In the genomic region with DNA sequence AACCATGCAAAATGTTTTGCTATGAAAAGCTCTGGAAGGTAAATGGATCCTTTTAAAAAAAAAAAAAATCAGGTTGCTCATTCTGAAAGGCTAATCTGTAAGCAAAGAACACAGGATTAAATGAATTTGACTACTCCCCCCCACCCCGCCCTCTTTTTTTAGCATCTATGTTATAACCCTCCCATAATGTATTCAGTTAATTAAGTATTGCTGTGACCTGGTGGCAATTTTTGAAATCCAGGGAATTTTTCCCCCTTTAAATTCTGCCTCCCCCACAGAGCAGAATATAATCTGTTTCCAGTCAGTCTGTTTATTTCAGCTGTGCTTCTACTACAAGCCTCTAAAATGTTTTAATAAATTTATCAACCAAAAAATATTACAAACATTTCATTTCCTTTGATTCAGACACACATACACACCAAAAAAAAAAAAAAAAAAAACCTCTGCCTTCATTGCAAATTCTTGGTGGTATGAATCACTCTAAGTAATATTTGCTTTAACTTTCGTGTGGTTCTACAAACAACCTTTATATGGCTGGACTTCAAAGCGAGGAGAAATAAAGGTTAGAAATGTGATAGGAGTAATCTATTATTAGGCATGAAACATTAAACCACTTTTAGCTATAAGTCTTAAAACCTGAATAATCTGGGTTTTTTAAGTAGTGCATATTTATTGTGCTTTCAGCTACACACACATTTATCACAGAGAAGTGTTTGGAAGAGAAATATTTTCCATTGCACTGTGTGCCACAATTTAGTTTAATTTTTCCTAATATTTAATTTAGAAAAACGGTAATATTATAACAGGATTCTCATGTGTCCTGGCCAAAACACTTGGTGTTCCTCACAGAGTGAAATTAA, we compare ENCODE assay signal across 10 cellular contexts.
DNase-seq lines count a peak whose midpoint lies in the region; ATAC-seq, FAIRE-seq and TF ChIP-seq lines count a peak whose summit lies in the region.
"Had no signal": no experiment of that assay in that cellular context is flagged by ENCODE, and none has a peak within 500 bp of the region (broad histone marks: within the 10 kb centered on the region; RNA-seq: fewer than 3 reads in every experiment).

No MANE protein-coding gene starts in this region.

- H3K9me3 Mint-ChIP-seq in naive thymus-derived CD4-positive, alpha-beta T cell = no peaks in the 10 kb centered on the region
- no peaks in the 10 kb centered on the region for H3K9me3 Mint-ChIP-seq in T-cell
- H3K9me3 Mint-ChIP-seq: GM23338 had no signal

- TF ChIP-seq CTCF in brain microvascular endothelial cell (IDR thresholded peaks at IDR 0.05; ENCODE audit: low read depth, low read length, missing control alignments) = no peak
- TF ChIP-seq CTCF in lower lobe of right lung (IDR thresholded peaks at IDR 0.05) = no peak

- H3K4me1 Mint-ChIP-seq in naive thymus-derived CD4-positive, alpha-beta T cell = peaks cover 0 to 15% (median 5%) of the 10 kb centered on the region in 7 donors
- H3K4me1 Mint-ChIP-seq in T-cell = peaks cover 14 to 17% (median 16%) of the 10 kb centered on the region in 3 donors

- CTCF ChIA-PET in naive thymus-derived CD4-positive, alpha-beta T cell (lab: Charles Lee) = interaction anchor here (0.6 to 1.4 kb wide), 3 partner anchors 85 to 93 kb away, joined by 3 to 4 read pairs (median 4); no protein-coding TSS in a partner anchor
- CTCF ChIA-PET in T-cell (lab: Charles Lee) = interaction anchor here (0.5 to 1.1 kb wide), 5 partner anchors 16 to 100 kb away, joined by 3 to 6 read pairs (median 3); partner anchors contain the start of gene ARID5B (in 1 of the 2)

- H3K27ac Mint-ChIP-seq in naive thymus-derived CD4-positive, alpha-beta T cell = no peak overlapping the region
- no peak overlapping the region for H3K27ac Mint-ChIP-seq in T-cell
- H3K27ac Mint-ChIP-seq: GM23338 had no signal

- peak; percentile 40 for DNase-seq in HS-5 (ENCODE audit: low read depth)
- no peak for DNase-seq in brain microvascular endothelial cell
- DNase-seq in lower lobe of right lung = no peak
- DNase-seq in stimulated activated CD4-positive, alpha-beta T cell treated with anti-CD3 and anti-CD28 coated beads, Interleukin-2, amount 100 ng/mL, for 24 hours = no peak
- no peak for DNase-seq in naive thymus-derived CD4-positive, alpha-beta T cell
- DNase-seq in activated CD8-positive, alpha-beta memory T cell treated with anti-CD3 and anti-CD28 coated beads, Interleukin-2, amount 50 U/mL, for 48 hours = no peak
- DNase-seq in T-cell = no peak
- DNase-seq: NCI-H1694 treated with DMSO at 0.1 percent for 48 hours had no signal

- H3K27me3 Mint-ChIP-seq in naive thymus-derived CD4-positive, alpha-beta T cell = peaks cover 0 to 4% (median 0%) of the 10 kb centered on the region in 5 donors
- H3K27me3 Mint-ChIP-seq in T-cell = no peaks in the 10 kb centered on the region

- H3K36me3 Mint-ChIP-seq in naive thymus-derived CD4-positive, alpha-beta T cell = no peaks in the 10 kb centered on the region
- H3K36me3 Mint-ChIP-seq in T-cell = no peaks in the 10 kb centered on the region

- H3K36me3 ChIP-seq in brain microvascular endothelial cell (replicated peaks) = no peaks in the 10 kb centered on the region
- no peaks in the 10 kb centered on the region for H3K36me3 ChIP-seq in lower lobe of right lung
- no peaks in the 10 kb centered on the region for H3K36me3 ChIP-seq in naive thymus-derived CD4-positive, alpha-beta T cell (ENCODE audit: control insufficient read depth in 2 of 3, insufficient read depth in 3 of 3, low read length in 3 of 3)

- no peaks in the 10 kb centered on the region for H3K9me3 ChIP-seq in lower lobe of right lung
- no peaks in the 10 kb centered on the region for H3K9me3 ChIP-seq in naive thymus-derived CD4-positive, alpha-beta T cell (ENCODE audit: control insufficient read depth in 2 of 3, low read length in 3 of 3)

- POLR2A ChIA-PET in naive thymus-derived CD4-positive, alpha-beta T cell (lab: Charles Lee) = interaction anchor here (0.8 kb wide), 1 partner anchor 11 kb away, joined by 3 read pairs; no protein-coding TSS in a partner anchor
- POLR2A ChIA-PET in T-cell (lab: Charles Lee) = interaction anchor here in 1 of 2 donors (0.6 kb wide), 2 partner anchors 156 to 860 kb away, joined by 3 to 13 read pairs; no protein-coding TSS in a partner anchor

- H3K4me3 ChIP-seq in brain microvascular endothelial cell (ENCODE audit: low read depth, low read length) (no peak overlapping the region), lower lobe of right lung (no peak overlapping the region)
- H3K4me3 ChIP-seq in naive thymus-derived CD4-positive, alpha-beta T cell (ENCODE audit: low read length) = no peak overlapping the region
- H3K4me3 ChIP-seq: GM23338 had no signal

- no peak overlapping the region for H3K4me3 Mint-ChIP-seq in naive thymus-derived CD4-positive, alpha-beta T cell
- H3K4me3 Mint-ChIP-seq in T-cell = no peak overlapping the region
- H3K4me3 Mint-ChIP-seq: GM23338 had no signal

- in situ Hi-C loops in brain microvascular endothelial cell (cut with HindIII; ENCODE audit: low pct_ligation_motif_present, low sequenced_read_pairs) = no loop called here

- H3K27me3 ChIP-seq in brain microvascular endothelial cell (replicated peaks) = no peaks in the 10 kb centered on the region
- H3K27me3 ChIP-seq in lower lobe of right lung (ENCODE audit: low read depth) = no peaks in the 10 kb centered on the region
- no peaks in the 10 kb centered on the region for H3K27me3 ChIP-seq in naive thymus-derived CD4-positive, alpha-beta T cell (ENCODE audit: control insufficient read depth in 2 of 2, insufficient read depth in 2 of 2, low read length in 2 of 2)

- peak; percentile 50 to 81 for ATAC-seq in lower lobe of right lung
- ATAC-seq in naive thymus-derived CD4-positive, alpha-beta T cell = no peak
- ATAC-seq in T-cell (replicated peaks in 1 of 4) = no peak
- ATAC-seq: GM23338 had no signal

- peaks cover 37% of the 10 kb centered on the region for H3K4me1 ChIP-seq in lower lobe of right lung
- H3K4me1 ChIP-seq in naive thymus-derived CD4-positive, alpha-beta T cell (ENCODE audit: control insufficient read depth in 2 of 2, insufficient read depth in 2 of 2, low read length in 2 of 2) = no peaks in the 10 kb centered on the region

- peak; percentile 99 for FAIRE-seq in A204.1 (lab: Jason Lieb, UNC)

- H3K27ac ChIP-seq in brain microvascular endothelial cell (peak overlapping the region; percentile 77), lower lobe of right lung (peak overlapping the region; percentile 59)
- H3K27ac ChIP-seq in naive thymus-derived CD4-positive, alpha-beta T cell (ENCODE audit: low read depth, low read length) = no peak overlapping the region

- intact Hi-C loops in lower lobe of right lung (cut with DNase I) = no loop called here
- intact Hi-C loops in naive thymus-derived CD4-positive, alpha-beta T cell (cut with micrococcal nuclease) = no loop called here

Comparison
In these comparisons a context has a peak if more than half of its experiments do, and no peak if none do; other contexts are left out.
1. ATAC-seq: peak in lower lobe of right lung (2 of 2); none in naive thymus-derived CD4-positive, alpha-beta T cell (single experiment) and T-cell (0 of 4).